7 cellular contexts compared by ENCODE assay signal in genomic region chr12:92141585-92142244, GRCh38. TPM values are rescaled to one million over a fixed set of nuclear protein-coding genes. Genes with fewer than 3 reads are reported as not detected.
A peak's percentile ranks its signal among the peaks of the same experiment; 100 is the strongest.
DNase-seq lines count a peak whose midpoint lies in the region; ATAC-seq, FAIRE-seq and TF ChIP-seq lines count a peak whose summit lies in the region.

No MANE protein-coding gene starts in this region.

- H3K9ac ChIP-seq in PC-3 (ENCODE audit: low read length), result peak overlapping the region; percentile 87

- intact Hi-C loops in PC-3 (cut with micrococcal nuclease), result loop anchor here (5.0 kb wide), 2 partner anchors 154 to 249 kb away; no protein-coding TSS in a partner anchor
- intact Hi-C loops in psoas muscle (cut with DNase I), result loop anchor here (5.0 to 10.0 kb wide), 3 partner anchors 327 to 431 kb away; no protein-coding TSS in a partner anchor

- no TSS peak for BruUV-seq in PC-3 (replicated peaks; lab: Mats Ljungman, UMichigan)

- POLR2A ChIA-PET in PC-3 (lab: Charles Lee; ENCODE audit: unreplicated experiment), result no interaction called here

- H3K9me3 ChIP-seq in PC-3 (ENCODE audit: low read length), result no peaks in the 10 kb centered on the region
- H3K9me3 ChIP-seq in psoas muscle, result no peaks in the 10 kb centered on the region

- WGBS in psoas muscle, 3 donors, result 3 to 8% (median 5%) methylated on average over 5 of the region's 5 CpGs

- H3K4me3 ChIP-seq in PC-3 (ENCODE audit: low read length) (peak overlapping the region; percentile 87), epithelial cell of proximal tubule (ENCODE audit: low read depth, low read length) (peak overlapping the region; percentile 89), psoas muscle (peak overlapping the region; percentile 86)

- no peak overlapping the region for H3K27ac ChIP-seq in PC-3 (ENCODE audit: low read length)
- peak overlapping the region; percentile 97 for H3K27ac ChIP-seq in psoas muscle

- FAIRE-seq in GM19239 (lab: Jason Lieb, UNC), result peak; percentile 87

- H3F3A ChIP-seq in PC-3 (ENCODE audit: low read length, unreplicated experiment), result peaks cover 8% of the 10 kb centered on the region

- no peak overlapping the region for H2AFZ ChIP-seq in PC-3 (ENCODE audit: low read length)

- H4K20me1 ChIP-seq in PC-3 (ENCODE audit: low read length), result peaks cover 83% of the 10 kb centered on the region

- H3K27me3 ChIP-seq in PC-3 (ENCODE audit: low read length) (no peaks in the 10 kb centered on the region), psoas muscle (ENCODE audit: insufficient read depth in 3 of 3, low read length in 2 of 3) (no peaks in the 10 kb centered on the region)

- DNase-seq in GM19239 (ENCODE audit: insufficient read length, low spot score) (no peak), PC-3 (no peak), epithelial cell of proximal tubule (ENCODE audit: low read depth) (no peak), psoas muscle (no peak), HUDEP-2 (lab: John Stamatoyannopoulos, UW; ENCODE audit: unreplicated experiment in 76 of 76) (no peak)
- no peak for DNase-seq in activated CD8-positive, alpha-beta memory T cell treated with anti-CD3 and anti-CD28 coated beads, Interleukin-2, amount 50 U/mL, for 4 hours

- H3K36me3 ChIP-seq in PC-3 (ENCODE audit: low read depth, low read length) (peaks cover 44% of the 10 kb centered on the region), psoas muscle (ENCODE audit: insufficient read depth in 1 of 2, low read depth in 1 of 2) (peaks cover 0 to 17% of the 10 kb centered on the region in 2 donors)

- H3K9me2 ChIP-seq in PC-3 (replicated peaks; ENCODE audit: low read length), result no peaks in the 10 kb centered on the region

- TF ChIP-seq CTCF in PC-3 (conservative IDR thresholded peaks at IDR 0.05; ENCODE audit: low read depth, low read length), result no peak
- TF ChIP-seq CTCF in epithelial cell of proximal tubule (conservative IDR thresholded peaks at IDR 0.05; ENCODE audit: low read depth, low read length), result no peak
- no peak for TF ChIP-seq CTCF in psoas muscle (IDR thresholded peaks at IDR 0.05)

- peaks cover 88% of the 10 kb centered on the region for H3K79me2 ChIP-seq in PC-3 (ENCODE audit: low read length)

- CTCF ChIA-PET in PC-3 (lab: Charles Lee), result interaction anchor here (0.7 kb wide), 1 partner anchor 504 kb away, joined by 6 read pairs; no protein-coding TSS in a partner anchor

- H3K4me2 ChIP-seq in PC-3 (ENCODE audit: low read length), result peak overlapping the region; percentile 84

- ATAC-seq in PC-3 (no peak), psoas muscle (no peak), HG02885 (IDR thresholded peaks at IDR 0.05; ENCODE audit: poor library complexity, unreplicated experiment) (no peak)

- H3K4me1 ChIP-seq in PC-3 (ENCODE audit: insufficient read depth, low read length) (peaks cover 31% of the 10 kb centered on the region), psoas muscle (peaks cover 64% of the 10 kb centered on the region)

RNA-seq across cellular contexts. Expression of gene BTG1, which starts 3.9 kb away (rescaled TPM):
- total RNA-seq in PC-3 (2014; rRNA removed) (16.0 and 29.8 TPM in 2 replicates), epithelial cell of proximal tubule (15.8 and 22.8 TPM in 2 replicates), psoas muscle (10 to 100 TPM; 18.4 to 34.2 (median 28.5) TPM)
- 10 to 100 TPM in 2 of 3 donors, 1 to 10 TPM in 1; 9.9 to 12.6 (median 10.6) TPM for polyA plus RNA-seq in psoas muscle
